In genomic region chr1:230860617-230861384, GRCh38 we compare ENCODE assay signal across 20 cellular contexts. TPM values are rescaled to one million over a fixed set of nuclear protein-coding genes. Genes with fewer than 3 reads are reported as not detected.
A peak's percentile ranks its signal among the peaks of the same experiment; 100 is the strongest.
DNase-seq lines count a peak whose midpoint lies in the region; ATAC-seq, FAIRE-seq and TF ChIP-seq lines count a peak whose summit lies in the region.
"Had no signal": no experiment of that assay in that cellular context is flagged by ENCODE, and none has a peak within 500 bp of the region (broad histone marks: within the 10 kb centered on the region; RNA-seq: fewer than 3 reads in every experiment).

No MANE protein-coding gene starts in this region.

- no peak for ATAC-seq in A549

- H3K9me3 ChIP-seq in A549, result no peaks in the 10 kb centered on the region
- H3K9me3 ChIP-seq: Peyer's patch had no signal

- H2AK5ac ChIP-seq in mesendoderm (ENCODE audit: low read length), result no peak overlapping the region

- no peak overlapping the region for H3K4ac ChIP-seq in mesendoderm (ENCODE audit: low read depth, low read length)

- no peak overlapping the region for H3K18ac ChIP-seq in mesendoderm (ENCODE audit: low read length)

- no peak overlapping the region for H2BK120ac ChIP-seq in mesendoderm (ENCODE audit: low read depth, low read length)

- H3K23ac ChIP-seq in mesendoderm (ENCODE audit: low read length), result no peak overlapping the region

- no peaks in the 10 kb centered on the region for H3K27me3 ChIP-seq in mesendoderm (ENCODE audit: insufficient read depth, low read length, poor library complexity)
- H3K27me3 ChIP-seq: Peyer's patch had no signal

- H3K36me3 ChIP-seq in mesendoderm (ENCODE audit: control insufficient read depth, insufficient read depth, low read length), result no peaks in the 10 kb centered on the region
- H3K36me3 ChIP-seq: Peyer's patch had no signal

- H2BK15ac ChIP-seq in mesendoderm (replicated peaks; ENCODE audit: low read depth), result no peak overlapping the region

- intact Hi-C loops in activated T-helper 1 cell treated with anti-CD3 and anti-CD28 coated beads, Interleukin-12 subunit alpha, Interleukin-12 subunit beta, Interleukin-2, Interleukin-4 antibody, amounts not matched to agents 30 ng/mL and 10 ng/mL and 1 ng/mL, durations not matched to agents 14 hours and 24 hours and 36 hours (cut with micrococcal nuclease), result loop anchor here (10.0 kb wide), 2 partner anchors 564 to 1236 kb away; partner anchors contain the start of genes EGLN1, TAF5L and URB2

- no peak overlapping the region for H2BK5ac ChIP-seq in mesendoderm (ENCODE audit: low read length)

- H4K8ac ChIP-seq in mesendoderm (ENCODE audit: low read depth, low read length), result no peak overlapping the region

- H3K9me3 Mint-ChIP-seq in activated T-helper 1 cell treated with anti-CD3 and anti-CD28 coated beads, Interleukin-12 subunit alpha, Interleukin-12 subunit beta, Interleukin-2, Interleukin-4 antibody, amounts not matched to agents 30 ng/mL and 10 ng/mL and 1 ng/mL, durations not matched to agents 14 hours and 24 hours and 36 hours, result no peaks in the 10 kb centered on the region
- H3K9me3 Mint-ChIP-seq: CD4-positive, alpha-beta memory T cell; stimulated activated naive CD8-positive, alpha-beta T cell treated with anti-CD3 and anti-CD28 coated beads, Interleukin-15, Interleukin-2, amounts not matched to agents 100 ng/mL and 50 ng/mL, for 24 hours had no signal

- TF ChIP-seq CTCF in A549 (IDR thresholded peaks at IDR 0.05), result no peak

- no peak overlapping the region for H4K5ac ChIP-seq in mesendoderm (ENCODE audit: low read length)

- H3K4me1 Mint-ChIP-seq in activated T-helper 1 cell treated with anti-CD3 and anti-CD28 coated beads, Interleukin-12 subunit alpha, Interleukin-12 subunit beta, Interleukin-2, Interleukin-4 antibody, amounts not matched to agents 30 ng/mL and 10 ng/mL and 1 ng/mL, durations not matched to agents 14 hours and 24 hours and 36 hours (ENCODE audit: low read depth), result peaks cover 28% of the 10 kb centered on the region

- no peak for DNase-seq in A549 (ENCODE audit: low read depth in 1 of 2, low spot score in 1 of 2)
- peak; percentile 14 for DNase-seq in Jurkat, Clone E6-1 (ENCODE audit: low read depth, low spot score)
- peak; percentile 38 for DNase-seq in mesendoderm
- no peak for DNase-seq in stimulated activated naive CD4-positive, alpha-beta T cell treated with Interleukin-2 at 50 U/mL for 16 hours (lab: John Stamatoyannopoulos, UW)
- DNase-seq in midbrain (lab: John Stamatoyannopoulos, UW), result no peak
- DNase-seq in kidney glomerular epithelial cell (lab: John Stamatoyannopoulos, UW), result no peak
- no peak for DNase-seq in activated T-helper 1 cell treated with anti-CD3 and anti-CD28 coated beads, Interleukin-12 subunit alpha, Interleukin-12 subunit beta, Interleukin-2, Interleukin-4 antibody, amounts not matched to agents 30 ng/mL and 10 ng/mL and 1 ng/mL, durations not matched to agents 14 hours and 24 hours and 36 hours (ENCODE audit: low spot score)
- DNase-seq: activated CD4-positive, alpha-beta T cell treated with anti-CD3 and anti-CD28 coated beads, Interleukin-2, amount 50 U/mL, for 1 hour; activated CD8-positive, alpha-beta memory T cell treated with anti-CD3 and anti-CD28 coated beads, Interleukin-2, amount 50 U/mL, for 48 hours; activated gamma-delta T cell treated with Interleukin-2 at 50 U/mL for 16 hours; amniotic stem cell; CD4-positive, alpha-beta memory T cell; DMS53; hypothalamus; NCI-H2081; NCI-H526; Peyer's patch had no signal

- POLR2A ChIA-PET in A549 (lab: Yijun Ruan, JAX), result no interaction called here

- no peaks in the 10 kb centered on the region for H3K27me3 Mint-ChIP-seq in activated T-helper 1 cell treated with anti-CD3 and anti-CD28 coated beads, Interleukin-12 subunit alpha, Interleukin-12 subunit beta, Interleukin-2, Interleukin-4 antibody, amounts not matched to agents 30 ng/mL and 10 ng/mL and 1 ng/mL, durations not matched to agents 14 hours and 24 hours and 36 hours (ENCODE audit: insufficient read depth)
- H3K27me3 Mint-ChIP-seq: CD4-positive, alpha-beta memory T cell; stimulated activated naive CD8-positive, alpha-beta T cell treated with anti-CD3 and anti-CD28 coated beads, Interleukin-15, Interleukin-2, amounts not matched to agents 100 ng/mL and 50 ng/mL, for 24 hours had no signal

- no peak for TF ChIP-seq RAD21 in A549 (conservative IDR thresholded peaks at IDR 0.05 in 1 of 2, IDR thresholded peaks at IDR 0.05 in 1 of 2)

- H3K4me2 ChIP-seq in A549, result no peak overlapping the region
- H3K4me2 ChIP-seq in mesendoderm (ENCODE audit: low read length), result no peak overlapping the region

- no peak overlapping the region for H3K56ac ChIP-seq in mesendoderm (ENCODE audit: low read length)

- H3K4me3 ChIP-seq in A549 (no peak overlapping the region), mesendoderm (ENCODE audit: low read length) (no peak overlapping the region)
- H3K4me3 ChIP-seq in Jurkat, Clone E6-1 (ENCODE audit: low read length), result no peak overlapping the region
- H3K4me3 ChIP-seq: Peyer's patch had no signal

- no peak overlapping the region for H3K4me3 Mint-ChIP-seq in activated T-helper 1 cell treated with anti-CD3 and anti-CD28 coated beads, Interleukin-12 subunit alpha, Interleukin-12 subunit beta, Interleukin-2, Interleukin-4 antibody, amounts not matched to agents 30 ng/mL and 10 ng/mL and 1 ng/mL, durations not matched to agents 14 hours and 24 hours and 36 hours
- H3K4me3 Mint-ChIP-seq: stimulated activated naive CD8-positive, alpha-beta T cell treated with anti-CD3 and anti-CD28 coated beads, Interleukin-15, Interleukin-2, amounts not matched to agents 100 ng/mL and 50 ng/mL, for 24 hours had no signal

- peaks cover 26% of the 10 kb centered on the region for H3K79me1 ChIP-seq in mesendoderm (ENCODE audit: low read length)

- peaks cover 25% of the 10 kb centered on the region for H3K79me2 ChIP-seq in mesendoderm (ENCODE audit: control insufficient read depth, insufficient read depth, low read length)

- no peak for FAIRE-seq in A549 (lab: Jason Lieb, UNC)
- FAIRE-seq: endometrium had no signal

- WGBS in A549 (ENCODE audit: missing lambda C conversion rate), result 88% methylated on average over 9 of the region's 9 CpGs
- WGBS in mesendoderm (ENCODE audit: extremely low coverage, insufficient coverage, low lambda C conversion rate), result no CpG with 5 or more reads among the region's 9 CpGs

- H3K27ac Mint-ChIP-seq in activated T-helper 1 cell treated with anti-CD3 and anti-CD28 coated beads, Interleukin-12 subunit alpha, Interleukin-12 subunit beta, Interleukin-2, Interleukin-4 antibody, amounts not matched to agents 30 ng/mL and 10 ng/mL and 1 ng/mL, durations not matched to agents 14 hours and 24 hours and 36 hours, result no peak overlapping the region
- H3K27ac Mint-ChIP-seq: CD4-positive, alpha-beta memory T cell; stimulated activated naive CD8-positive, alpha-beta T cell treated with anti-CD3 and anti-CD28 coated beads, Interleukin-15, Interleukin-2, amounts not matched to agents 100 ng/mL and 50 ng/mL, for 24 hours had no signal

- peaks cover 14% of the 10 kb centered on the region; the same call in 2 of the 3 replicates for H3K4me1 ChIP-seq in A549
- peaks cover 12% of the 10 kb centered on the region for H3K4me1 ChIP-seq in mesendoderm (ENCODE audit: control insufficient read depth, low read depth, low read length)

- CTCF ChIA-PET in A549 (lab: Yijun Ruan, JAX), result no interaction called here

- TF ChIP-seq EP300 in A549 (IDR thresholded peaks at IDR 0.05), result no peak

- H3K9ac ChIP-seq in mesendoderm (ENCODE audit: low read length), result no peak overlapping the region

- no peak for TF ChIP-seq POLR2A in A549 (IDR thresholded peaks at IDR 0.05; ENCODE audit: low read length)

- peaks cover 2% of the 10 kb centered on the region for H3K36me3 Mint-ChIP-seq in activated T-helper 1 cell treated with anti-CD3 and anti-CD28 coated beads, Interleukin-12 subunit alpha, Interleukin-12 subunit beta, Interleukin-2, Interleukin-4 antibody, amounts not matched to agents 30 ng/mL and 10 ng/mL and 1 ng/mL, durations not matched to agents 14 hours and 24 hours and 36 hours (ENCODE audit: low read depth)
- H3K36me3 Mint-ChIP-seq: CD4-positive, alpha-beta memory T cell had no signal

- H3K27ac ChIP-seq in A549 (no peak overlapping the region), angular gyrus (ENCODE audit: low read depth, low read length) (peak overlapping the region; percentile 29), mesendoderm (ENCODE audit: low read depth, low read length) (no peak overlapping the region)
- H3K27ac ChIP-seq: Peyer's patch had no signal

TF ChIP-seq in A549, 52 proteins besides CTCF, POLR2A, EP300 and RAD21:
- no peak for TF ChIP-seq RNF2 (IDR thresholded peaks at IDR 0.05; ENCODE audit: borderline replicate concordance, low read depth)
- no peak for TF ChIP-seq KDM5A (IDR thresholded peaks at IDR 0.05)
- peak; percentile 94 to 95 for TF ChIP-seq CEBPB (IDR thresholded peaks at IDR 0.05)
- no peak for TF ChIP-seq GATA3 (IDR thresholded peaks at IDR 0.05; ENCODE audit: borderline replicate concordance)

RNA-seq across cellular contexts. Expression of gene C1orf198, which starts 7.5 kb away (rescaled TPM):
- polyA plus RNA-seq in A549 (2011; rRNA removed), result 15.8 and 20.4 TPM in 2 replicates
- 13.6 and 17.1 TPM in 2 replicates for polyA plus RNA-seq in A549 (2012; cell fraction: cytosol; rRNA removed)
- polyA plus RNA-seq in A549 (2012; cell fraction: nucleus; rRNA removed), result 11.3 and 12.8 TPM in 2 replicates
- polyA plus RNA-seq in A549 (2017; fragmentation: RNase III; extraction: RNeasy Plus Mini Kit Qiagen cat#74134 plus additional on column Dnase treatment), result 10.9 to 12.0 TPM (median 11.1 TPM) in 3 replicates
- 19.5 and 22.3 TPM in 2 replicates for polyA minus RNA-seq in A549 (2011; rRNA and poly(A)+ RNA removed)
- polyA plus RNA-seq in Jurkat, Clone E6-1 (2012; ENCODE audit: insufficient read depth, insufficient read length), result 11.3 TPM
- 29.8 TPM for polyA plus RNA-seq in mesendoderm (2013, experiment 1 of 2)
- polyA plus RNA-seq in mesendoderm (2013, experiment 2 of 2), result 29.2 TPM
- 14.1 and 14.6 TPM in 2 replicates for total RNA-seq in activated T-helper 1 cell treated with anti-CD3 and anti-CD28 coated beads, Interleukin-12 subunit alpha, Interleukin-12 subunit beta, Interleukin-2, Interleukin-4 antibody, amounts not matched to agents 30 ng/mL and 10 ng/mL and 1 ng/mL, durations not matched to agents 14 hours and 24 hours and 36 hours

Comparison
In these comparisons a context has a peak if more than half of its experiments do, and no peak if none do; other contexts are left out.
1. DNase-seq: peak in Jurkat, Clone E6-1 (single experiment) and mesendoderm (single experiment); none in A549 (0 of 2), stimulated activated naive CD4-positive, alpha-beta T cell treated with Interleukin-2 at 50 U/mL for 16 hours (single experiment), midbrain (single experiment), kidney glomerular epithelial cell (single experiment) and activated T-helper 1 cell treated with anti-CD3 and anti-CD28 coated beads, Interleukin-12 subunit alpha, Interleukin-12 subunit beta, Interleukin-2, Interleukin-4 antibody, amounts not matched to agents 30 ng/mL and 10 ng/mL and 1 ng/mL, durations not matched to agents 14 hours and 24 hours and 36 hours (single experiment).